Comparison of ENCODE assay signal across 8 cellular contexts in genomic region chr9:132241840-132242620, GRCh38.
A peak's percentile ranks its signal among the peaks of the same experiment; 100 is the strongest.
DNase-seq lines count a peak whose midpoint lies in the region; ATAC-seq and TF ChIP-seq lines count a peak whose summit lies in the region.

No MANE protein-coding gene starts in this region.

- H3K4me2 ChIP-seq in mammary epithelial cell (ENCODE audit: insufficient read depth, low read depth, low read length), result peak overlapping the region; percentile 99

- in situ Hi-C loops in HAP-1 (cut with MboI; ENCODE audit: low sequenced_read_pairs) (no loop called here), mammary epithelial cell (cut with MboI; ENCODE audit: low sequenced_read_pairs in 2 of 2) (no loop called here)

- H4K20me1 ChIP-seq in mammary epithelial cell (ENCODE audit: insufficient read depth, low read length), result no peaks in the 10 kb centered on the region

- TF ChIP-seq CTCF in CD14-positive monocyte (IDR thresholded peaks at IDR 0.05) (peak; percentile 13), mammary epithelial cell (conservative IDR thresholded peaks at IDR 0.05 in 1 of 2, IDR thresholded peaks at IDR 0.05 in 1 of 2; ENCODE audit: extremely low read depth in 1 of 2, insufficient read depth in 1 of 2, low read depth in 1 of 2, low read length in 2 of 2) (no peak), lung (IDR thresholded peaks at IDR 0.05; ENCODE audit: control extremely low read depth, extremely low read depth) (no peak)

- dilution Hi-C loops in mammary epithelial cell (cut with HindIII; ENCODE audit: low sequenced_read_pairs), result no loop called here

- H3K9me3 ChIP-seq in HAP-1, result no peaks in the 10 kb centered on the region
- H3K9me3 ChIP-seq in mammary epithelial cell (replicated peaks; ENCODE audit: insufficient read depth, low read length), result no peaks in the 10 kb centered on the region
- H3K9me3 ChIP-seq in lung (ENCODE audit: control insufficient read depth in 2 of 2, insufficient read depth in 1 of 2, low read length in 1 of 2), result no peaks in the 10 kb centered on the region

- no peak overlapping the region for H3K9ac ChIP-seq in mammary epithelial cell (ENCODE audit: insufficient read depth, low read length)

- intact Hi-C loops in CD14-positive monocyte (cut with micrococcal nuclease), result loop anchor here in 1 of 2 donors (10.0 kb wide), 1 partner anchor 167 kb away; the partner anchor contains the start of gene MED27
- intact Hi-C loops in mammary epithelial cell (cut with micrococcal nuclease), result no loop called here

- peak overlapping the region; percentile 97 to 99 for H3K4me3 Mint-ChIP-seq in CD14-positive monocyte
- H3K4me3 Mint-ChIP-seq in stimulated activated naive CD8-positive, alpha-beta T cell treated with anti-CD3 and anti-CD28 coated beads, Interleukin-15, amount 100 ng/mL, for 72 hours, result peak overlapping the region; percentile 97 to 98

- H3K27me3 ChIP-seq in HAP-1 (ENCODE audit: low read depth) (no peaks in the 10 kb centered on the region), mammary epithelial cell (ENCODE audit: insufficient read depth, low read length) (peaks cover 2% of the 10 kb centered on the region), lung (ENCODE audit: control insufficient read depth, insufficient read depth) (no peaks in the 10 kb centered on the region)

- H3K4me3 ChIP-seq in HAP-1 (peak overlapping the region; percentile 43), mammary epithelial cell (replicated peaks in 1 of 3; ENCODE audit: insufficient read depth in 1 of 3, low read depth in 2 of 3, low read length in 3 of 3) (peak overlapping the region; percentile 46 to 55 (median 48)), lung (peak overlapping the region; percentile 55)

- no TSS peak for BruUV-seq in mammary epithelial cell (replicated peaks; lab: Mats Ljungman, UMichigan)

- no peaks in the 10 kb centered on the region for H3K79me2 ChIP-seq in mammary epithelial cell (ENCODE audit: insufficient read depth, low read length)

- no peaks in the 10 kb centered on the region for H3K36me3 ChIP-seq in HAP-1 (replicated peaks)
- H3K36me3 ChIP-seq in mammary epithelial cell (ENCODE audit: insufficient read depth, low read length), result no peaks in the 10 kb centered on the region
- H3K36me3 ChIP-seq in lung (ENCODE audit: control insufficient read depth in 2 of 2, insufficient read depth in 2 of 2, low read length in 2 of 2), result no peaks in the 10 kb centered on the region

- DNase-seq in CD14-positive monocyte (ENCODE audit: low spot score) (no peak), HAP-1 (ENCODE audit: low spot score in 2 of 2) (peak; percentile 20 to 66), SKM-1 treated with dmso at 0.1 percent for 144 hours (lab: John Stamatoyannopoulos, UW; ENCODE audit: unreplicated experiment) (peak; percentile 13), mammary epithelial cell (no peak), lung (ENCODE audit: low spot score) (no peak), foreskin melanocyte (no peak)
- peak in 1 of 2 donors; percentile 33 for DNase-seq in stimulated activated naive CD8-positive, alpha-beta T cell treated with anti-CD3 and anti-CD28 coated beads, Interleukin-15, amount 100 ng/mL, for 72 hours

- H3K9me3 Mint-ChIP-seq in CD14-positive monocyte, result peaks cover 0 to 2% (median 0%) of the 10 kb centered on the region in 7 donors
- H3K9me3 Mint-ChIP-seq in stimulated activated naive CD8-positive, alpha-beta T cell treated with anti-CD3 and anti-CD28 coated beads, Interleukin-15, amount 100 ng/mL, for 72 hours, result no peaks in the 10 kb centered on the region

- H3K27ac Mint-ChIP-seq in CD14-positive monocyte, result peak overlapping the region; percentile 42 to 93 (median 86)
- H3K27ac Mint-ChIP-seq in stimulated activated naive CD8-positive, alpha-beta T cell treated with anti-CD3 and anti-CD28 coated beads, Interleukin-15, amount 100 ng/mL, for 72 hours, result peak overlapping the region; percentile 95 to 96

- H3K4me1 ChIP-seq in HAP-1 (peaks cover 5% of the 10 kb centered on the region), mammary epithelial cell (ENCODE audit: insufficient read depth, low read length) (peaks cover 16% of the 10 kb centered on the region), lung (ENCODE audit: control insufficient read depth in 2 of 2, insufficient read depth in 2 of 2, low read length in 2 of 2) (peaks cover 0 to 7% of the 10 kb centered on the region in 2 donors)

- peaks cover 14 to 59% (median 56%) of the 10 kb centered on the region in 3 donors for H3K27me3 Mint-ChIP-seq in CD14-positive monocyte (ENCODE audit: low read depth in 3 of 3)
- H3K27me3 Mint-ChIP-seq in stimulated activated naive CD8-positive, alpha-beta T cell treated with anti-CD3 and anti-CD28 coated beads, Interleukin-15, amount 100 ng/mL, for 72 hours, result peaks cover 55% of the 10 kb centered on the region

- 2% methylated on average over 8 of the region's 81 CpGs for WGBS in mammary epithelial cell (ENCODE audit: low coverage, missing lambda C conversion rate)
- 1% methylated on average over 45 to 81 of the region's 81 CpGs for WGBS in lung, 2 donors

- H3K4me1 Mint-ChIP-seq in CD14-positive monocyte, result peaks cover 31% of the 10 kb centered on the region
- H3K4me1 Mint-ChIP-seq in stimulated activated naive CD8-positive, alpha-beta T cell treated with anti-CD3 and anti-CD28 coated beads, Interleukin-15, amount 100 ng/mL, for 72 hours, result peaks cover 28% of the 10 kb centered on the region

- CTCF ChIA-PET in mammary epithelial cell (lab: Charles Lee; ENCODE audit: low non-redundant PET), result interaction anchor here (0.6 to 0.7 kb wide), 2 partner anchors 11 to 1560 kb away, joined by 3 to 4 read pairs; no protein-coding TSS in a partner anchor

- ATAC-seq in lung (ENCODE audit: insufficient read depth, low FRiP score), result no peak
- no peak for ATAC-seq in stimulated activated naive CD8-positive, alpha-beta T cell treated with anti-CD3 and anti-CD28 coated beads, Interleukin-15, amount 100 ng/mL, for 72 hours
- no peak for ATAC-seq in GM21526 (IDR thresholded peaks at IDR 0.05; ENCODE audit: low FRiP score, unreplicated experiment)

- peak overlapping the region; percentile 88 for H2AFZ ChIP-seq in mammary epithelial cell (ENCODE audit: low read depth, low read length)

- H3K27ac ChIP-seq in mammary epithelial cell (ENCODE audit: insufficient read depth, low read depth, low read length), result no peak overlapping the region
- H3K27ac ChIP-seq in lung (ENCODE audit: low read depth in 1 of 2, low read length in 1 of 2), result peak overlapping the region in 1 of 2 donors; percentile 32

- no peaks in the 10 kb centered on the region for H3K36me3 Mint-ChIP-seq in CD14-positive monocyte

Comparison
In these comparisons a context has a peak if more than half of its experiments do, and no peak if none do; other contexts are left out.
1. DNase-seq: peak in HAP-1 (2 of 2) and SKM-1 treated with dmso at 0.1 percent for 144 hours (single experiment); none in CD14-positive monocyte (single experiment), mammary epithelial cell (single experiment), lung (single experiment) and foreskin melanocyte (single experiment).
2. Peak in every context shown above with its lines, with median percentiles within 50 percentile points of each other: H3K4me3 ChIP-seq.